10 cellular contexts compared by ENCODE assay signal in genomic region chr22:24937114-24937513, GRCh38. TPM values are rescaled to one million over a fixed set of nuclear protein-coding genes. Genes with fewer than 3 reads are reported as not detected.
DNase-seq lines count a peak whose midpoint lies in the region; ATAC-seq and TF ChIP-seq lines count a peak whose summit lies in the region.
"Had no signal": no experiment of that assay in that cellular context is flagged by ENCODE, and none has a peak within 500 bp of the region (broad histone marks: within the 10 kb centered on the region; RNA-seq: fewer than 3 reads in every experiment).

No MANE protein-coding gene starts in this region.

- H3K36me3 ChIP-seq in GM23248 (ENCODE audit: low read depth): no peaks in the 10 kb centered on the region
- H3K36me3 ChIP-seq in upper lobe of right lung: no peaks in the 10 kb centered on the region

- H3F3A ChIP-seq in GM23248 (ENCODE audit: insufficient read depth): no peaks in the 10 kb centered on the region

- H3K9me3 ChIP-seq in GM23248 (ENCODE audit: low read depth): no peaks in the 10 kb centered on the region
- H3K9me3 ChIP-seq in upper lobe of right lung: no peaks in the 10 kb centered on the region

- intact Hi-C loops in upper lobe of right lung (cut with DNase I): no loop called here

- ATAC-seq in HG02973 (IDR thresholded peaks at IDR 0.05; ENCODE audit: unreplicated experiment): no peak
- no peak for ATAC-seq in HG03039 (IDR thresholded peaks at IDR 0.05; ENCODE audit: unreplicated experiment)
- ATAC-seq in upper lobe of right lung: no peak

- peak; percentile 31 for TF ChIP-seq CTCF in RWPE1 (conservative IDR thresholded peaks at IDR 0.05; ENCODE audit: low read depth)
- peak; percentile 45 for TF ChIP-seq CTCF in fibroblast of villous mesenchyme (IDR thresholded peaks at IDR 0.05; ENCODE audit: insufficient read depth, low read depth, low read length)
- no peak for TF ChIP-seq CTCF in upper lobe of right lung (IDR thresholded peaks at IDR 0.05)

- WGBS in GM23248 (ENCODE audit: low coverage in 1 of 2, low lambda C conversion rate in 2 of 2, missing lambda C conversion rate in 2 of 2), 2 experiments: 28 to 40% methylated on average over 2 of the region's 2 CpGs

- H2AFZ ChIP-seq in GM23248: no peak overlapping the region

- POLR2A ChIA-PET in RWPE1 (lab: Yijun Ruan, JAX; ENCODE audit: low non-redundant PET): no interaction called here

- H3K27me3 ChIP-seq in GM23248 (replicated peaks; ENCODE audit: insufficient read depth): 0 out of 2 replicates have a peak, but pooled peaks cover 6% of the 10 kb centered on the region
- H3K27me3 ChIP-seq in upper lobe of right lung: no peaks in the 10 kb centered on the region

- in situ Hi-C loops in GM23248 (cut with MboI): no loop called here

- H3K9ac ChIP-seq in GM23248: no peak overlapping the region

- H3K27ac ChIP-seq in GM23248 (no peak overlapping the region), RWPE1 (no peak overlapping the region), upper lobe of right lung (no peak overlapping the region)
- H3K27ac ChIP-seq: HL-60 had no signal

- H3K4me2 ChIP-seq in GM23248 (ENCODE audit: unreplicated experiment): no peak overlapping the region

- H3K4me3 ChIP-seq in GM23248 (no peak overlapping the region), fibroblast of villous mesenchyme (ENCODE audit: low read depth, low read length) (no peak overlapping the region), upper lobe of right lung (no peak overlapping the region)

- CTCF ChIA-PET in RWPE1 (lab: Yijun Ruan, JAX): interaction anchor here (0.6 to 0.7 kb wide), 3 partner anchors 10 to 114 kb away, joined by 3 to 5 read pairs (median 3); no protein-coding TSS in a partner anchor

- DNase-seq in AG20443 (ENCODE audit: low spot score) (peak; percentile 45), GM23248 (peak; percentile 35), RWPE1 (ENCODE audit: low spot score) (no peak), fibroblast of villous mesenchyme (ENCODE audit: low read depth) (peak; percentile 31), upper lobe of right lung (no peak)
- DNase-seq in activated T-cell treated with anti-CD3 and anti-CD28 coated beads, Interleukin-2, amount 50 U/mL, for 1 hour: no peak
- DNase-seq: stimulated activated CD8-positive, alpha-beta memory T cell treated with anti-CD3 and anti-CD28 coated beads, Interleukin-4, amount 100 ng/mL, for 48 hours had no signal

- H3K4me1 ChIP-seq in GM23248 (ENCODE audit: insufficient read depth): no peaks in the 10 kb centered on the region
- H3K4me1 ChIP-seq in upper lobe of right lung: no peaks in the 10 kb centered on the region

- H3K79me2 ChIP-seq in GM23248 (ENCODE audit: insufficient read depth): no peaks in the 10 kb centered on the region

- no peaks in the 10 kb centered on the region for H4K20me1 ChIP-seq in GM23248 (ENCODE audit: insufficient read depth)

- H3K9me2 ChIP-seq in GM23248 (ENCODE audit: insufficient read depth): no peaks in the 10 kb centered on the region

RNA-seq across cellular contexts. Expression of gene LHFPL7, which starts 9.4 kb away (rescaled TPM):
- total RNA-seq in GM23248 (2014; rRNA removed; shearing (Covaris generic)): not detected in 2 replicates
- not detected in 2 replicates for polyA plus RNA-seq in GM23248 (2016; fragmentation: Nextera tagmentation; extraction: Ambion mirVana)
- total RNA-seq in fibroblast of villous mesenchyme (not detected in 2 replicates), upper lobe of right lung (not detected)

RNA-seq across cellular contexts. Expression of gene KIAA1671, which starts 15.4 kb away (rescaled TPM):
- 0.51 and 0.76 TPM in 2 replicates for total RNA-seq in GM23248 (2014; rRNA removed; shearing (Covaris generic))
- polyA plus RNA-seq in GM23248 (2016; fragmentation: Nextera tagmentation; extraction: Ambion mirVana): 0.25 and 0.39 TPM in 2 replicates
- total RNA-seq in fibroblast of villous mesenchyme (2.9 and 3.5 TPM in 2 replicates), upper lobe of right lung (46.7 TPM)

Comparison
In these comparisons a context has a peak if more than half of its experiments do, and no peak if none do; other contexts are left out.
1. DNase-seq: peak in AG20443 (single experiment), GM23248 (single experiment) and fibroblast of villous mesenchyme (single experiment); none in RWPE1 (single experiment), activated T-cell treated with anti-CD3 and anti-CD28 coated beads, Interleukin-2, amount 50 U/mL, for 1 hour (single experiment) and upper lobe of right lung (single experiment).
2. RNA of gene KIAA1671, which starts 15.4 kb away (total RNA-seq): 46.7 TPM in upper lobe of right lung (single experiment); 2.9 to 3.5 TPM in fibroblast of villous mesenchyme and 0.51 to 0.76 TPM in GM23248; every median in the first group is over 10 times any median in the second.